ENCODE assay signal across 1 cellular context in the genomic region with DNA sequence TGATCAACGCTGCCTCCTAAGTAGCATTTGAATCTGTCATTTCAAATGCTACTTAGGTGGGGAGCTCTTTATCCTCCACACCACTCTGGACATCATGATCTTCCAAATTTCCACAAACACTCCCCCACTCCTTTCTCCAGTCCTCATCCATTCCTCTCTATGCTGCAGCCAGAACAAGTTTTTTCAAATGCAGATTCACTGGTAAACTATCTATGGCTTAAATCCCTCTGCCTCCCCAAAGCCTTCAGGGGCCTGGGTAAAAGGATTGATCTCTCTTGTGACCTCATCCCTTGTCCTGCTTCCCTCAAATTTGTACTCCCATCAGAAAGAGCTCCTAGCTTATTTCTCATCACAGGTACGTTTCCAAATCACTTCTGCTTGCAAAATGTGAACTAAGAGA.
TF ChIP-seq lines count a peak whose summit lies in the region.

No MANE protein-coding gene starts in this region.

TF ChIP-seq in H1, 55 proteins besides CTCF, POLR2A, EP300 and RAD21:
- TF ChIP-seq SIX5 (IDR thresholded peaks at IDR 0.05; ENCODE audit: low read depth, low read length) (no peak), POLR2AphosphoS5 (IDR thresholded peaks at IDR 0.05; ENCODE audit: low read depth, low read length) (no peak), RBBP5 (IDR thresholded peaks at IDR 0.05; ENCODE audit: borderline replicate concordance, low read depth, low read length) (no peak), SIRT6 (IDR thresholded peaks at IDR 0.05; ENCODE audit: low read length) (no peak), TEAD4 (IDR thresholded peaks at IDR 0.05; ENCODE audit: low read depth, low read length) (no peak), NANOG (IDR thresholded peaks at IDR 0.05; ENCODE audit: insufficient read depth, low read depth, low read length, poor library complexity, severe bottlenecking) (no peak), TAF1 (IDR thresholded peaks at IDR 0.05; ENCODE audit: low read depth, low read length) (no peak), SP4 (IDR thresholded peaks at IDR 0.05; ENCODE audit: low read length) (no peak), FOSL1 (IDR thresholded peaks at IDR 0.05; ENCODE audit: insufficient read depth, low read depth, low read length) (no peak), KDM5A (IDR thresholded peaks at IDR 0.05; ENCODE audit: low read length) (no peak), TCF12 (IDR thresholded peaks at IDR 0.05; ENCODE audit: low read depth, low read length) (no peak), BCL11A (IDR thresholded peaks at IDR 0.05; ENCODE audit: low read depth in 2 of 2, low read length in 2 of 2) (no peak), GTF2F1 (IDR thresholded peaks at IDR 0.05; ENCODE audit: borderline replicate concordance, low read depth, low read length) (no peak), MAFK (IDR thresholded peaks at IDR 0.05; ENCODE audit: low read depth, low read length) (no peak)
